ENCODE assay signal across 7 cellular contexts in the genomic region with DNA sequence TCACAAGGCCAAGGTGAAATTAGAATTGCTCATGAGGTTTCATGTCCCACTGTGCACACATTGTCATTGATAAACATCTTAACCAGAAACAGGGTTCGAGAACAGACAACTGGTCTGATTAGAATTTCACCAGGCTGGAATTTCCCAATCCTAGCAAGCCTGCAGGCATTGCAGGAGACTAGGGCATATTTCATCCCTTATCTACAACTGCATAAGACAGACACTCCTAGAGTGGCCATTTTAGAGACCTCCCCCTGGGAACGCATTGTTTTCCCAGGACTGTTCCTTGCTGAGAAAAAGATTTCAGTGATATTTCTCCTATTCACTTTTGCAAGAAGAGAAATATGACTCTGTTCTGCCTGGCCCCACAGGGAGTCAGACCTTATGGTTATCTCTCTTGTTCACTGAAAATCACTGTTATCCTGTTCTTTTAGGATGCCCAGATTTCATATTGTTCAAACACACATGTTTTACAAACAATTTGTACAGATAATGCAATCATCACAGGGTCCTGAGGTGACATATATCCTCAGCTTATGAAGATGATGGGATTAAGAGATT.
A peak's percentile ranks its signal among the peaks of the same experiment; 100 is the strongest.
DNase-seq lines count a peak whose midpoint lies in the region; TF ChIP-seq lines count a peak whose summit lies in the region.
"Not testable (repeated sequence)": the region's sequence is repeated elsewhere in the genome, so short reads cannot be mapped to it uniquely, and the experiment has no call there.

No MANE protein-coding gene starts in this region.

- CTCF ChIA-PET in Caco-2 (lab: Charles Lee); MCF 10A (lab: Yijun Ruan, JAX): not testable (repeated sequence)

- peaks cover 11% of the 10 kb centered on the region for H3K4me1 Mint-ChIP-seq in Caco-2 (ENCODE audit: low read depth, unreplicated experiment)
- H3K4me1 Mint-ChIP-seq in MCF 10A (ENCODE audit: insufficient read depth, unreplicated experiment), result not testable (repeated sequence)

- H3K4me1 ChIP-seq in Caco-2, result not testable (repeated sequence)

- not testable (repeated sequence) for H3K27ac Mint-ChIP-seq in Caco-2 (ENCODE audit: unreplicated experiment); MCF 10A (ENCODE audit: low read depth, unreplicated experiment)

- H3K4me3 Mint-ChIP-seq in Caco-2 (ENCODE audit: unreplicated experiment); MCF 10A (ENCODE audit: unreplicated experiment): not testable (repeated sequence)

- BruUV-seq in Caco-2 (replicated peaks; lab: Mats Ljungman, UMichigan); MCF 10A (replicated peaks; lab: Mats Ljungman, UMichigan): not testable (repeated sequence)

- TF ChIP-seq EP300 in Ishikawa (IDR thresholded peaks at IDR 0.05; ENCODE audit: borderline replicate concordance), result not testable (repeated sequence)

- TF ChIP-seq RAD21 in Ishikawa (IDR thresholded peaks at IDR 0.05; ENCODE audit: low read depth), result not testable (repeated sequence)

- not testable (repeated sequence) for H3K27me3 Mint-ChIP-seq in Caco-2 (ENCODE audit: insufficient read depth, unreplicated experiment); MCF 10A (ENCODE audit: insufficient read depth, unreplicated experiment)

- DNase-seq in Caco-2 (peak; percentile 45 to 68), ELF-1 (ENCODE audit: low read depth, low spot score) (peak; percentile 2), NCI-H748 (lab: John Stamatoyannopoulos, UW; ENCODE audit: unreplicated experiment) (peak; percentile 19), WERI-Rb-1 (peak; percentile 15), MCF 10A (ENCODE audit: unreplicated experiment) (peak; percentile 4), inferior parietal cortex (ENCODE audit: extremely low spot score) (peak; percentile 2)

- not testable (repeated sequence) for H3K27ac ChIP-seq in WERI-Rb-1

- not testable (repeated sequence) for H3K36me3 ChIP-seq in Caco-2 (ENCODE audit: control insufficient read depth, insufficient read depth, low read length); WERI-Rb-1

- not testable (repeated sequence) for TF ChIP-seq CTCF in Caco-2 (IDR thresholded peaks at IDR 0.05; ENCODE audit: insufficient read depth in 1 of 2, low read depth in 1 of 2, low read length in 1 of 2, severe bottlenecking in 1 of 2, unreplicated experiment in 1 of 2); WERI-Rb-1 (IDR thresholded peaks at IDR 0.05; ENCODE audit: low read depth, low read length); MCF 10A (IDR thresholded peaks at IDR 0.05; ENCODE audit: unreplicated experiment)

- H3K36me3 Mint-ChIP-seq in Caco-2 (ENCODE audit: insufficient read depth, unreplicated experiment); MCF 10A (ENCODE audit: insufficient read depth, unreplicated experiment): not testable (repeated sequence)

- intact Hi-C loops in Caco-2 (cut with micrococcal nuclease; ENCODE audit: unreplicated experiment), result loop anchor here (10.0 kb wide), 1 partner anchor 289 kb away; no protein-coding TSS in a partner anchor
- intact Hi-C loops in MCF 10A (cut with micrococcal nuclease), result not testable (repeated sequence)

- not testable (repeated sequence) for H3K27me3 ChIP-seq in Caco-2 (replicated peaks; ENCODE audit: control insufficient read depth, insufficient read depth, low read length); WERI-Rb-1 (ENCODE audit: insufficient read depth, low read depth, severe bottlenecking)

- H3K9me3 Mint-ChIP-seq in Caco-2 (ENCODE audit: unreplicated experiment), result peaks cover 65% of the 10 kb centered on the region
- peaks cover 29% of the 10 kb centered on the region for H3K9me3 Mint-ChIP-seq in MCF 10A (ENCODE audit: unreplicated experiment)

- H3K9me3 ChIP-seq in Caco-2, result peaks cover 32% of the 10 kb centered on the region
- H3K9me3 ChIP-seq in WERI-Rb-1 (ENCODE audit: severe bottlenecking), result peaks cover 20% of the 10 kb centered on the region

- not testable (repeated sequence) for H3K4me3 ChIP-seq in Caco-2 (ENCODE audit: low read depth, low read length); WERI-Rb-1 (ENCODE audit: low read depth, low read length)

- POLR2A ChIA-PET in Caco-2 (lab: Charles Lee); MCF 10A (lab: Yijun Ruan, JAX): not testable (repeated sequence)

TF ChIP-seq in Ishikawa, 13 proteins besides CTCF, POLR2A, EP300 and RAD21:
- TF ChIP-seq, protein P1, sequence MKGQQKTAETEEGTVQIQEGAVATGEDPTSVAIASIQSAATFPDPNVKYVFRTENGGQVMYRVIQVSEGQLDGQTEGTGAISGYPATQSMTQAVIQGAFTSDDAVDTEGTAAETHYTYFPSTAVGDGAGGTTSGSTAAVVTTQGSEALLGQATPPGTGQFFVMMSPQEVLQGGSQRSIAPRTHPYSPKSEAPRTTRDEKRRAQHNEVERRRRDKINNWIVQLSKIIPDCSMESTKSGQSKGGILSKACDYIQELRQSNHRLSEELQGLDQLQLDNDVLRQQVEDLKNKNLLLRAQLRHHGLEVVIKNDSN (IDR thresholded peaks at IDR 0.05), result 0 out of 2 replicates have a peak, but pooled peaks have one; percentile 27

Comparison
In these comparisons a context has a peak if more than half of its experiments do, and no peak if none do; other contexts are left out.
1. DNase-seq: peak in every context shown above with its lines; median percentile 56 in Caco-2; 19 in NCI-H748; 15 in WERI-Rb-1; 4 in MCF 10A; 2 in ELF-1; 2 in inferior parietal cortex.